2 cellular contexts compared by ENCODE assay signal in the genomic region with DNA sequence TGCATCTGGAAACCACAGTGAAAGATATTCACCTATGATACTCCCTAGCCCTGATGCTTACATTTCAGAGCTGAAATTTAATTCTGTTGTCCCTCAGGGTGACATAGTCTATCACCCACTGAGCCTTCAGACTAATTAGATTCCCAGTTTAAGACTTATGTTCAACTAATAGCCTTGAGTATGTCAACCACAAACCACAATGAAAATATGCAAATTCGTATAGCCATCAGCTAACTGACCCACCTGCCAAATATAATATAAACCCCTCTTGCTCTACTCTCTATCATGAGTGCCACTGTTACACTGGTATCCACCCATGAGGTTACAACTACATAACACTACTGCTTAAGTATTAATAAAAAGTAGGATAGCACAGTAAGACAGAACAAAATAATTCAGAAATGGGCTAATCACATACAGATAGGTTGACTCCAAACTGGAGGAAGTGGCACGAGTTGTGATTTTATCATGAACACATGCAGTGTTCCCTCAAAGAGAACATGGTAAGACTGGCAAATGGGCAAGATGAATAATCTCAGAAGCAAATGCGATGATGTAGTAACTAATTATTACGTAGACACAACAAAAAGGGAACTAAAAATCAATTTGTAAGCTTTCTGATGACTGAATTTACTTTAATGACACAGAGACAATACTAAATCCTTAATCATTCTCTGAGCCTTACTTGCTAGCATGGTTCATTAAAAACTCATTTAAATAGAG.
TF ChIP-seq lines count a peak whose summit lies in the region.

No MANE protein-coding gene starts in this region.

TF ChIP-seq in A549, 52 proteins besides CTCF, POLR2A, EP300 and RAD21 (continued from another document):
- TF ChIP-seq ZFP36 (IDR thresholded peaks at IDR 0.05; ENCODE audit: borderline replicate concordance, partially characterized antibody), result no peak
- no peak for TF ChIP-seq SMC3 (IDR thresholded peaks at IDR 0.05)
- no peak for TF ChIP-seq KDM1A (IDR thresholded peaks at IDR 0.05; ENCODE audit: low read depth)
- TF ChIP-seq EHF (CRISPR knock-in tag; IDR thresholded peaks at IDR 0.05), result no peak

TF ChIP-seq in HEK293, 187 proteins besides CTCF, POLR2A, EP300 and RAD21 (continued from another document):
- TF ChIP-seq ZNF555 (tag by site-specific recombination; conservative IDR thresholded peaks at IDR 0.05) (no peak), KLF9 (tag by site-specific recombination; IDR thresholded peaks at IDR 0.05; ENCODE audit: low read depth) (no peak)
- TF ChIP-seq, protein P1, sequence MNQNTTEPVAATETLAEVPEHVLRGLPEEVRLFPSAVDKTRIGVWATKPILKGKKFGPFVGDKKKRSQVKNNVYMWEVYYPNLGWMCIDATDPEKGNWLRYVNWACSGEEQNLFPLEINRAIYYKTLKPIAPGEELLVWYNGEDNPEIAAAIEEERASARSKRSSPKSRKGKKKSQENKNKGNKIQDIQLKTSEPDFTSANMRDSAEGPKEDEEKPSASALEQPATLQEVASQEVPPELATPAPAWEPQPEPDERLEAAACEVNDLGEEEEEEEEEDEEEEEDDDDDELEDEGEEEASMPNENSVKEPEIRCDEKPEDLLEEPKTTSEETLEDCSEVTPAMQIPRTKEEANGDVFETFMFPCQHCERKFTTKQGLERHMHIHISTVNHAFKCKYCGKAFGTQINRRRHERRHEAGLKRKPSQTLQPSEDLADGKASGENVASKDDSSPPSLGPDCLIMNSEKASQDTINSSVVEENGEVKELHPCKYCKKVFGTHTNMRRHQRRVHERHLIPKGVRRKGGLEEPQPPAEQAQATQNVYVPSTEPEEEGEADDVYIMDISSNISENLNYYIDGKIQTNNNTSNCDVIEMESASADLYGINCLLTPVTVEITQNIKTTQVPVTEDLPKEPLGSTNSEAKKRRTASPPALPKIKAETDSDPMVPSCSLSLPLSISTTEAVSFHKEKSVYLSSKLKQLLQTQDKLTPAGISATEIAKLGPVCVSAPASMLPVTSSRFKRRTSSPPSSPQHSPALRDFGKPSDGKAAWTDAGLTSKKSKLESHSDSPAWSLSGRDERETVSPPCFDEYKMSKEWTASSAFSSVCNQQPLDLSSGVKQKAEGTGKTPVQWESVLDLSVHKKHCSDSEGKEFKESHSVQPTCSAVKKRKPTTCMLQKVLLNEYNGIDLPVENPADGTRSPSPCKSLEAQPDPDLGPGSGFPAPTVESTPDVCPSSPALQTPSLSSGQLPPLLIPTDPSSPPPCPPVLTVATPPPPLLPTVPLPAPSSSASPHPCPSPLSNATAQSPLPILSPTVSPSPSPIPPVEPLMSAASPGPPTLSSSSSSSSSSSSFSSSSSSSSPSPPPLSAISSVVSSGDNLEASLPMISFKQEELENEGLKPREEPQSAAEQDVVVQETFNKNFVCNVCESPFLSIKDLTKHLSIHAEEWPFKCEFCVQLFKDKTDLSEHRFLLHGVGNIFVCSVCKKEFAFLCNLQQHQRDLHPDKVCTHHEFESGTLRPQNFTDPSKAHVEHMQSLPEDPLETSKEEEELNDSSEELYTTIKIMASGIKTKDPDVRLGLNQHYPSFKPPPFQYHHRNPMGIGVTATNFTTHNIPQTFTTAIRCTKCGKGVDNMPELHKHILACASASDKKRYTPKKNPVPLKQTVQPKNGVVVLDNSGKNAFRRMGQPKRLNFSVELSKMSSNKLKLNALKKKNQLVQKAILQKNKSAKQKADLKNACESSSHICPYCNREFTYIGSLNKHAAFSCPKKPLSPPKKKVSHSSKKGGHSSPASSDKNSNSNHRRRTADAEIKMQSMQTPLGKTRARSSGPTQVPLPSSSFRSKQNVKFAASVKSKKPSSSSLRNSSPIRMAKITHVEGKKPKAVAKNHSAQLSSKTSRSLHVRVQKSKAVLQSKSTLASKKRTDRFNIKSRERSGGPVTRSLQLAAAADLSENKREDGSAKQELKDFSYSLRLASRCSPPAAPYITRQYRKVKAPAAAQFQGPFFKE (tag by site-specific recombination; IDR thresholded peaks at IDR 0.05; ENCODE audit: borderline replicate concordance), result no peak
